Comparison of ENCODE assay signal across 8 cellular contexts in genomic region chr6:8707956-8708772, GRCh38.
DNase-seq lines count a peak whose midpoint lies in the region; ATAC-seq and TF ChIP-seq lines count a peak whose summit lies in the region.

No MANE protein-coding gene starts in this region.

- H3K79me2 ChIP-seq in Karpas-422 (ENCODE audit: low read length): no peaks in the 10 kb centered on the region

- H3K4me1 ChIP-seq in heart right ventricle (peaks cover 0 to 4% (median 0%) of the 10 kb centered on the region in 9 donors), stomach (peaks cover 0 to 14% (median 6%) of the 10 kb centered on the region in 4 donors), Karpas-422 (ENCODE audit: low read length) (no peaks in the 10 kb centered on the region)

- H2AFZ ChIP-seq in Karpas-422 (ENCODE audit: low read length): no peak overlapping the region

- no peaks in the 10 kb centered on the region for H3K36me3 ChIP-seq in heart right ventricle
- H3K36me3 ChIP-seq in stomach: no peaks in the 10 kb centered on the region
- H3K36me3 ChIP-seq in Karpas-422 (ENCODE audit: insufficient read depth, low read length): no peaks in the 10 kb centered on the region

- TF ChIP-seq CTCF in heart right ventricle (IDR thresholded peaks at IDR 0.05) (peak in 7 of 9 donors; percentile 34 to 53 (median 38)), stomach (IDR thresholded peaks at IDR 0.05) (peak in 2 of 7 experiments; percentile 16 to 28)

- no peak overlapping the region for H3K4me2 ChIP-seq in Karpas-422 (ENCODE audit: low read depth, low read length, poor library complexity, severe bottlenecking)

- WGBS in heart right ventricle, 2 donors: 23 to 27% methylated on average over 7 of the region's 7 CpGs
- 6 to 12% (median 11%) methylated on average over 7 of the region's 7 CpGs for WGBS in stomach, 5 donors

- intact Hi-C loops in heart right ventricle (cut with DNase I): loop anchor here in 3 of 10 donors (5.0 to 10.0 kb wide), 3 partner anchors 177 to 1729 kb away; no protein-coding TSS in a partner anchor
- intact Hi-C loops in stomach (cut with DNase I; ENCODE audit: low total_unique reads): no loop called here

- H3K27me3 ChIP-seq in heart right ventricle (no peaks in the 10 kb centered on the region), stomach (no peaks in the 10 kb centered on the region), Karpas-422 (ENCODE audit: low read length) (no peaks in the 10 kb centered on the region)

- H3K27me3 Mint-ChIP-seq in effector memory CD8-positive, alpha-beta T cell: no peaks in the 10 kb centered on the region

- no peak overlapping the region for H3K4me3 Mint-ChIP-seq in effector memory CD8-positive, alpha-beta T cell

- no peaks in the 10 kb centered on the region for H4K20me1 ChIP-seq in Karpas-422 (ENCODE audit: insufficient read depth, low read depth, low read length)

- peak; percentile 56 for DNase-seq in Caki2 (ENCODE audit: low read depth)
- DNase-seq in Kasumi-1 (lab: John Stamatoyannopoulos, UW): peak; percentile 80 to 89
- peak; percentile 59 to 70 for DNase-seq in SHP77 (lab: John Stamatoyannopoulos, UW)
- DNase-seq in heart right ventricle: no peak
- peak; percentile 49 for DNase-seq in stomach
- no peak for DNase-seq in Karpas-422
- no peak for DNase-seq in effector memory CD8-positive, alpha-beta T cell

- no peaks in the 10 kb centered on the region for H3K4me1 Mint-ChIP-seq in effector memory CD8-positive, alpha-beta T cell (ENCODE audit: low read depth in 2 of 2)

- TF ChIP-seq POLR2A in stomach (IDR thresholded peaks at IDR 0.05): no peak

- H3K9me3 ChIP-seq in heart right ventricle (no peaks in the 10 kb centered on the region), stomach (no peaks in the 10 kb centered on the region), Karpas-422 (ENCODE audit: low read length) (no peaks in the 10 kb centered on the region)

- TF ChIP-seq EP300 in stomach (IDR thresholded peaks at IDR 0.05): no peak

- peak overlapping the region in 6 of 10 donors; percentile 8 to 45 (median 27) for H3K4me3 ChIP-seq in heart right ventricle
- H3K4me3 ChIP-seq in stomach: peak overlapping the region in 2 of 4 donors; percentile 5 to 22
- H3K4me3 ChIP-seq in Karpas-422 (ENCODE audit: low read length): no peak overlapping the region

- H3K9ac ChIP-seq in Karpas-422 (ENCODE audit: low read length): no peak overlapping the region

- H3K27ac Mint-ChIP-seq in effector memory CD8-positive, alpha-beta T cell: no peak overlapping the region

- H3K9me2 ChIP-seq in Karpas-422 (replicated peaks; ENCODE audit: insufficient read depth, low read length): no peaks in the 10 kb centered on the region

- no peak overlapping the region for H3K27ac ChIP-seq in heart right ventricle
- peak overlapping the region in 1 of 5 donors; percentile 15 for H3K27ac ChIP-seq in stomach
- no peak overlapping the region for H3K27ac ChIP-seq in Karpas-422 (ENCODE audit: low read length)

- H3K36me3 Mint-ChIP-seq in effector memory CD8-positive, alpha-beta T cell (ENCODE audit: insufficient read depth): no peaks in the 10 kb centered on the region

- in situ Hi-C loops in Caki2 (cut with HindIII; ENCODE audit: low pct_unique_long_range_greater_than_20kb, low sequenced_read_pairs): no loop called here

- peaks cover 0 to 2% of the 10 kb centered on the region in 2 donors for H3K9me3 Mint-ChIP-seq in effector memory CD8-positive, alpha-beta T cell

- peak in 4 of 8 donors; percentile 46 to 71 (median 56) for ATAC-seq in heart right ventricle
- no peak for ATAC-seq in effector memory CD8-positive, alpha-beta T cell (replicated peaks)
- ATAC-seq in GM21360 (IDR thresholded peaks at IDR 0.05; ENCODE audit: unreplicated experiment): no peak

Comparison
In these comparisons a context has a peak if more than half of its experiments do, and no peak if none do; other contexts are left out.
1. DNase-seq: peak in Caki2 (single experiment), Kasumi-1 (2 of 2), SHP77 (2 of 2) and stomach (single experiment); none in heart right ventricle (0 of 2), Karpas-422 (single experiment) and effector memory CD8-positive, alpha-beta T cell (0 of 3).